In the genomic region with DNA sequence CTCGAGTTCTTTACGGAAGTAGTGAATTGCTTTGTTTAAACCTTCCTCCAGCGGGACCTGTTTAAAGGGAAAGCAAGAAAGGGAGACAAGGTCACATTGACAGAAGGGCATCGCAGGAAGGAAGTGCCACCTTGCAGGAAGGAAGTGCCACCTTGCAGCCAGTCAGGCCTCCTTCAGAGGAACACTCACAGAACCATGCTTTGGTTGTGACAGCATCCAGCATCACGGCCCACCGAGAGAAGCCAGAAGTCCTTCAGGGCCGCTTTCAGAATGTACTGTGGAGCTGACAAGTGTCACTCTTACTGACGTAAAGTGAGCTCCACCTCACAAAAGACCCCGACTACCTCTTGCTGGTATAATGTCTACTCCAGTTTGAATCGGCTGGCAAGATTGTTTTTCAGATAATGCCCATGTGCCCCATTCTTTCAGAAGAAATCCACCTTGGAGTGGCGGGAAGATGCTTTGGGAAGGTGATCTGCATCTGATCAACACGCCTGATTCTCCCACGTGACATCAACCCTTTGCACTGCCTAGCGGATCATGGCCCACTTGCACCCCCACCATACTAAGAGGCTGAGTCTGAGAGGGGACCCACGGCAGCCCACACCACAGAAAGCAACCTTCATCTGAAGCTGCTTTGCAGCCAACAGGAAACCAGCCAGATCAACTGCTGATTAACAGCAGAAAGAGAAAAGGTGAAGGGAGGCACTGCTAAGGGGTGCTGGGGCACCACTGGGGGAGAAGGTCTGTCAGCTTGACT, we compare ENCODE assay signal across 12 cellular contexts.
DNase-seq lines count a peak whose midpoint lies in the region; ATAC-seq and TF ChIP-seq lines count a peak whose summit lies in the region.
"Had no signal": no experiment of that assay in that cellular context is flagged by ENCODE, and none has a peak within 500 bp of the region (broad histone marks: within the 10 kb centered on the region; RNA-seq: fewer than 3 reads in every experiment).

No MANE protein-coding gene starts in this region.

- no peak for ATAC-seq in GM19035 (IDR thresholded peaks at IDR 0.05; ENCODE audit: unreplicated experiment)

- H3K9me3 ChIP-seq in thymus (ENCODE audit: control insufficient read depth): no peaks in the 10 kb centered on the region
- H3K9me3 ChIP-seq: thyroid gland had no signal

- H3K4me1 Mint-ChIP-seq in activated T-helper 1 cell treated with anti-CD3 and anti-CD28 coated beads, Interleukin-12 subunit alpha, Interleukin-12 subunit beta, Interleukin-2, Interleukin-4 antibody, amounts not matched to agents 30 ng/mL and 10 ng/mL and 1 ng/mL, durations not matched to agents 14 hours and 24 hours and 36 hours (ENCODE audit: low read depth): peaks cover 31% of the 10 kb centered on the region

- H3K27ac ChIP-seq in thymus (ENCODE audit: low read depth): peak overlapping the region; percentile 95
- H3K27ac ChIP-seq: thyroid gland had no signal

- H3K4me3 Mint-ChIP-seq in activated T-helper 1 cell treated with anti-CD3 and anti-CD28 coated beads, Interleukin-12 subunit alpha, Interleukin-12 subunit beta, Interleukin-2, Interleukin-4 antibody, amounts not matched to agents 30 ng/mL and 10 ng/mL and 1 ng/mL, durations not matched to agents 14 hours and 24 hours and 36 hours: peak overlapping the region; percentile 75

- TF ChIP-seq POLR2A in lower leg skin (IDR thresholded peaks at IDR 0.05): no peak

- H3K36me3 ChIP-seq in thymus (ENCODE audit: control insufficient read depth, insufficient read depth): peaks cover 1% of the 10 kb centered on the region
- H3K36me3 ChIP-seq: thyroid gland had no signal

- H3K27me3 ChIP-seq in thymus (ENCODE audit: control insufficient read depth, insufficient read depth): no peaks in the 10 kb centered on the region
- H3K27me3 ChIP-seq: thyroid gland had no signal

- H3K9me3 Mint-ChIP-seq in activated T-helper 1 cell treated with anti-CD3 and anti-CD28 coated beads, Interleukin-12 subunit alpha, Interleukin-12 subunit beta, Interleukin-2, Interleukin-4 antibody, amounts not matched to agents 30 ng/mL and 10 ng/mL and 1 ng/mL, durations not matched to agents 14 hours and 24 hours and 36 hours: no peaks in the 10 kb centered on the region

- intact Hi-C loops in activated T-helper 1 cell treated with anti-CD3 and anti-CD28 coated beads, Interleukin-12 subunit alpha, Interleukin-12 subunit beta, Interleukin-2, Interleukin-4 antibody, amounts not matched to agents 30 ng/mL and 10 ng/mL and 1 ng/mL, durations not matched to agents 14 hours and 24 hours and 36 hours (cut with micrococcal nuclease): loop anchor here (1.0 to 10.0 kb wide), 3 partner anchors 9 to 759 kb away; a partner anchor contains a TSS
- intact Hi-C loops in lower leg skin (cut with DNase I; ENCODE audit: low total_unique reads): no loop called here

- no peak for TF ChIP-seq CTCF in lower leg skin (IDR thresholded peaks at IDR 0.05)

- H3K4me1 ChIP-seq in thymus (ENCODE audit: control insufficient read depth, insufficient read depth, low read length): peaks cover 41% of the 10 kb centered on the region
- H3K4me1 ChIP-seq: thyroid gland had no signal

- WGBS in lower leg skin, 2 donors: 88 to 89% methylated on average over 15 of the region's 15 CpGs
- 41% methylated on average over 15 of the region's 15 CpGs for WGBS in thymus

- peak overlapping the region; percentile 83 for H3K27ac Mint-ChIP-seq in activated T-helper 1 cell treated with anti-CD3 and anti-CD28 coated beads, Interleukin-12 subunit alpha, Interleukin-12 subunit beta, Interleukin-2, Interleukin-4 antibody, amounts not matched to agents 30 ng/mL and 10 ng/mL and 1 ng/mL, durations not matched to agents 14 hours and 24 hours and 36 hours

- DNase-seq in stimulated activated CD4-positive, alpha-beta T cell treated with anti-CD3 and anti-CD28 coated beads, Interleukin-15, amount 100 ng/mL, for 24 hours: peak; percentile 55
- no peak for DNase-seq in stimulated activated CD4-positive, alpha-beta T cell treated with anti-CD3 and anti-CD28 coated beads, Interleukin-12 subunit alpha, Interleukin-12 subunit beta, amount 100 ng/mL, for 4 hours
- DNase-seq in activated T-helper 1 cell treated with anti-CD3 and anti-CD28 coated beads, Interleukin-12 subunit alpha, Interleukin-12 subunit beta, Interleukin-2, Interleukin-4 antibody, amounts not matched to agents 30 ng/mL and 10 ng/mL and 1 ng/mL, durations not matched to agents 14 hours and 24 hours and 36 hours (ENCODE audit: low spot score): peak; percentile 33
- peak; percentile 7 to 70 for DNase-seq in lower leg skin (ENCODE audit: low spot score in 2 of 2)
- no peak for DNase-seq in NCI-H82 (lab: John Stamatoyannopoulos, UW)
- DNase-seq in glomerular visceral epithelial cell (ENCODE audit: extremely low spot score): no peak
- DNase-seq: foreskin melanocyte, left cardiac atrium, occipital lobe, thyroid gland had no signal

- H3K4me3 ChIP-seq in lower leg skin (ENCODE audit: low read depth, poor library complexity, severe bottlenecking) (no peak overlapping the region), thymus (ENCODE audit: low read length) (no peak overlapping the region)
- H3K4me3 ChIP-seq: thyroid gland had no signal

- H3K27me3 Mint-ChIP-seq in activated T-helper 1 cell treated with anti-CD3 and anti-CD28 coated beads, Interleukin-12 subunit alpha, Interleukin-12 subunit beta, Interleukin-2, Interleukin-4 antibody, amounts not matched to agents 30 ng/mL and 10 ng/mL and 1 ng/mL, durations not matched to agents 14 hours and 24 hours and 36 hours (ENCODE audit: insufficient read depth): no peaks in the 10 kb centered on the region

- peaks cover 34% of the 10 kb centered on the region for H3K36me3 Mint-ChIP-seq in activated T-helper 1 cell treated with anti-CD3 and anti-CD28 coated beads, Interleukin-12 subunit alpha, Interleukin-12 subunit beta, Interleukin-2, Interleukin-4 antibody, amounts not matched to agents 30 ng/mL and 10 ng/mL and 1 ng/mL, durations not matched to agents 14 hours and 24 hours and 36 hours (ENCODE audit: low read depth)

Comparison
In these comparisons a context has a peak if more than half of its experiments do, and no peak if none do; other contexts are left out.
1. DNase-seq: peak in stimulated activated CD4-positive, alpha-beta T cell treated with anti-CD3 and anti-CD28 coated beads, Interleukin-15, amount 100 ng/mL, for 24 hours (single experiment), activated T-helper 1 cell treated with anti-CD3 and anti-CD28 coated beads, Interleukin-12 subunit alpha, Interleukin-12 subunit beta, Interleukin-2, Interleukin-4 antibody, amounts not matched to agents 30 ng/mL and 10 ng/mL and 1 ng/mL, durations not matched to agents 14 hours and 24 hours and 36 hours (single experiment) and lower leg skin (2 of 2); none in stimulated activated CD4-positive, alpha-beta T cell treated with anti-CD3 and anti-CD28 coated beads, Interleukin-12 subunit alpha, Interleukin-12 subunit beta, amount 100 ng/mL, for 4 hours (single experiment), NCI-H82 (single experiment) and glomerular visceral epithelial cell (single experiment).